ENCODE assay signal across 9 cellular contexts in the genomic region with DNA sequence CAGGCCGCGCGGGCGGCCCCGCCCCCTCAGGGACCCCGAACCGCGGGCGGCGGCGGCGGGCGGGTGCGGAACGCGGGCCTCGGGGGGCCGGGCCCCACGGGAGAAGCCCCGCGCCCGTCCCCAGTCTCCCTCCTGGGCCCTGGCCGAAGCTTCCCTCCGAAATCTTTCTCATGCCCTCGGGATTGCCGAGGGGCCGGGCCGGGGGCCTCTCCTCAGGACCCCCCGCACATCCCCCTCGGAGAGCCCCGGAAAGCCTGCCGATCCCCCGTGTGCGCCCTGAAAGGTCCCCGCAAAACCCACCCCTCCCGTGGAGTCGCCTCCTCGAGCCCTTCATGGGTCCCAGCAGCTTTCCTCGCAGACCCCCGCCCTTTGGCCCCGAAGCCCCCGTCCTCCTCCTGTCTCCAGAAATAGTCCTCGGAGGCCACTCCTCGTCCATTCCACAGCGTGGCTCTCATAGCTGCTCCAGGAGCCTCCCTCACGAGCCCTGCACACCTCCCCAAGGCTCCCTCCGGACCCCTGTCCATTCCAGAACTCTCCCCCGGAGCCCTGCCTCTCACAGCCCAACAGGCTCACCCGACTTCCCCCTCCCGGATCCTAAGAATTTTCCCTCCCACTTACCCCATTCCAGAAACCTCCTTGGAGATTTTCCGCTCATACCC. TPM values are rescaled to one million over a fixed set of nuclear protein-coding genes. Genes with fewer than 3 reads are reported as not detected.
DNase-seq lines count a peak whose midpoint lies in the region; ATAC-seq and TF ChIP-seq lines count a peak whose summit lies in the region.
"Had no signal": no experiment of that assay in that cellular context is flagged by ENCODE, and none has a peak within 500 bp of the region (broad histone marks: within the 10 kb centered on the region; RNA-seq: fewer than 3 reads in every experiment).

No MANE protein-coding gene starts in this region.

- H3K4me3 Mint-ChIP-seq in neural crest cell, result peak overlapping the region; percentile 91

- H3F3A ChIP-seq in SU-DHL-6 (ENCODE audit: insufficient read depth), result 0 out of 2 replicates have a peak, but pooled peaks cover 6% of the 10 kb centered on the region

- H3K79me2 ChIP-seq in SU-DHL-6 (ENCODE audit: insufficient read depth, low read length), result 0 out of 2 replicates have a peak, but pooled peaks cover 15% of the 10 kb centered on the region

- peak; percentile 10 for ATAC-seq in GM21737 (IDR thresholded peaks at IDR 0.05; ENCODE audit: unreplicated experiment)
- ATAC-seq in HG03280 (IDR thresholded peaks at IDR 0.05; ENCODE audit: unreplicated experiment), result no peak
- ATAC-seq in GM21786 (IDR thresholded peaks at IDR 0.05; ENCODE audit: unreplicated experiment), result no peak
- no peak for ATAC-seq in activated CD4-positive, CD25-positive, alpha-beta regulatory T cell treated with anti-CD3 and anti-CD28 coated beads, Interleukin-2, amount 50 U/mL, for 24 hours

- WGBS in esophagus, 2 donors, result 2 to 4% methylated on average over 27 to 51 of the region's 51 CpGs

- H3K27me3 ChIP-seq in SU-DHL-6 (ENCODE audit: low read length) (no peaks in the 10 kb centered on the region), esophagus (ENCODE audit: control insufficient read depth in 1 of 2, insufficient read depth in 2 of 2, low read length in 2 of 2) (no peaks in the 10 kb centered on the region)

- H3K9me2 ChIP-seq in SU-DHL-6 (replicated peaks; ENCODE audit: insufficient read depth, low read length), result no peaks in the 10 kb centered on the region

- no peaks in the 10 kb centered on the region for H3K9me3 ChIP-seq in SU-DHL-6 (ENCODE audit: insufficient read depth, low read length)
- no peaks in the 10 kb centered on the region for H3K9me3 ChIP-seq in esophagus (ENCODE audit: control insufficient read depth in 2 of 2, insufficient read depth in 1 of 2, low read depth in 1 of 2, low read length in 1 of 2)

- H2AFZ ChIP-seq in SU-DHL-6 (ENCODE audit: low read depth, low read length, severe bottlenecking), result no peak overlapping the region

- H3K4me1 Mint-ChIP-seq in neural crest cell, result peaks cover 46% of the 10 kb centered on the region

- no peak for DNase-seq in neural crest cell (ENCODE audit: low read depth, low spot score)
- no peak for DNase-seq in KG1 (lab: John Stamatoyannopoulos, UW)

- TF ChIP-seq CTCF in SU-DHL-6 (IDR thresholded peaks at IDR 0.05; ENCODE audit: insufficient read depth, low read length, poor library complexity, severe bottlenecking) (no peak), neural crest cell (conservative IDR thresholded peaks at IDR 0.05) (no peak)

- H3K4me1 ChIP-seq in esophagus (ENCODE audit: control insufficient read depth in 2 of 2, insufficient read depth in 2 of 2, low read length in 1 of 2), result peaks cover 0 to 7% of the 10 kb centered on the region in 2 donors

- peak overlapping the region; percentile 83 for H3K4me2 ChIP-seq in SU-DHL-6 (ENCODE audit: low read depth, low read length, poor library complexity, severe bottlenecking)

- no peaks in the 10 kb centered on the region for H4K20me1 ChIP-seq in SU-DHL-6 (ENCODE audit: low read depth, low read length)

- no peak overlapping the region for H3K27ac ChIP-seq in SU-DHL-6 (ENCODE audit: low read depth, low read length)
- H3K27ac ChIP-seq in esophagus (ENCODE audit: low read depth in 2 of 2, low read length in 1 of 2), result peak overlapping the region; percentile 87 to 94

- peaks cover 10% of the 10 kb centered on the region for H3K36me3 Mint-ChIP-seq in neural crest cell (ENCODE audit: low read depth)

- no peaks in the 10 kb centered on the region for H3K9me3 Mint-ChIP-seq in neural crest cell

- peaks cover 3% of the 10 kb centered on the region for H3K27me3 Mint-ChIP-seq in neural crest cell (ENCODE audit: low read depth)

- H3K27ac Mint-ChIP-seq in neural crest cell (ENCODE audit: unreplicated experiment), result peak overlapping the region; percentile 92

- peak overlapping the region; percentile 85 for H3K4me3 ChIP-seq in SU-DHL-6 (ENCODE audit: insufficient read depth, low read length, poor library complexity, severe bottlenecking)
- peak overlapping the region; percentile 77 to 87 for H3K4me3 ChIP-seq in esophagus (ENCODE audit: low read depth in 1 of 2, low read length in 2 of 2)

- no peaks in the 10 kb centered on the region for H3K36me3 ChIP-seq in SU-DHL-6 (ENCODE audit: low read length)
- H3K36me3 ChIP-seq in esophagus (ENCODE audit: control insufficient read depth in 2 of 2, insufficient read depth in 2 of 2, low read length in 1 of 2), result no peaks in the 10 kb centered on the region

- H3K9ac ChIP-seq in SU-DHL-6 (ENCODE audit: low read length), result peak overlapping the region; percentile 87

RNA-seq across cellular contexts. Expression of gene SAMD4B, which starts 0.6 kb away (rescaled TPM):
- polyA plus RNA-seq in esophagus, result 100 to 1,000 TPM in 1 of 2 donors, 10 to 100 TPM in 1; 78.7 to 140 TPM
- total RNA-seq in neural crest cell, result 158 and 164 TPM in 2 replicates

RNA-seq across cellular contexts. Expression of gene GMFG, which starts 6.9 kb away (rescaled TPM):
- polyA plus RNA-seq in esophagus, result 10 to 100 TPM; 11.5 to 13.3 TPM
- 0.65 TPM in 1 of 2 replicates, not detected in the other for total RNA-seq in neural crest cell

RNA-seq across cellular contexts. Expression of gene LRFN1, which starts 22.1 kb away (rescaled TPM):
- polyA plus RNA-seq in esophagus, result under 1 TPM; 0.53 to 0.65 TPM
- 4.9 and 5.1 TPM in 2 replicates for total RNA-seq in neural crest cell

RNA-seq across cellular contexts. Expression of gene IFNL1, which starts 46.6 kb away (rescaled TPM):
- not detected for polyA plus RNA-seq in esophagus
- not detected in 2 replicates for total RNA-seq in neural crest cell
- total RNA-seq: subcutaneous adipose tissue had no signal

RNA-seq across cellular contexts. Expression of gene PAF1, which starts 48.1 kb away (rescaled TPM):
- polyA plus RNA-seq in esophagus, result 10 to 100 TPM; 41.8 to 43.0 TPM
- total RNA-seq in neural crest cell, result 62.9 and 67.3 TPM in 2 replicates
